Comparison of ENCODE assay signal across 1 cellular context in genomic region chr1:200082329-200082728, GRCh38.
TF ChIP-seq lines count a peak whose summit lies in the region.

No MANE protein-coding gene starts in this region.

TF ChIP-seq in GM23338, 12 proteins besides CTCF, POLR2A, EP300 and RAD21 (continued from another document):
- TF ChIP-seq ZNF462 (CRISPR knock-in tag; IDR thresholded peaks at IDR 0.05) (no peak), POLR2AphosphoS5 (IDR thresholded peaks at IDR 0.05; ENCODE audit: low read depth) (no peak), ZNF114 (CRISPR knock-in tag; IDR thresholded peaks at IDR 0.05) (no peak), EZH2 (IDR thresholded peaks at IDR 0.05; ENCODE audit: low read depth, unreplicated experiment) (no peak), JUNB (IDR thresholded peaks at IDR 0.05; ENCODE audit: unreplicated experiment) (no peak), STAT1 (IDR thresholded peaks at IDR 0.05; ENCODE audit: unreplicated experiment) (no peak)
- TF ChIP-seq, protein P1, sequence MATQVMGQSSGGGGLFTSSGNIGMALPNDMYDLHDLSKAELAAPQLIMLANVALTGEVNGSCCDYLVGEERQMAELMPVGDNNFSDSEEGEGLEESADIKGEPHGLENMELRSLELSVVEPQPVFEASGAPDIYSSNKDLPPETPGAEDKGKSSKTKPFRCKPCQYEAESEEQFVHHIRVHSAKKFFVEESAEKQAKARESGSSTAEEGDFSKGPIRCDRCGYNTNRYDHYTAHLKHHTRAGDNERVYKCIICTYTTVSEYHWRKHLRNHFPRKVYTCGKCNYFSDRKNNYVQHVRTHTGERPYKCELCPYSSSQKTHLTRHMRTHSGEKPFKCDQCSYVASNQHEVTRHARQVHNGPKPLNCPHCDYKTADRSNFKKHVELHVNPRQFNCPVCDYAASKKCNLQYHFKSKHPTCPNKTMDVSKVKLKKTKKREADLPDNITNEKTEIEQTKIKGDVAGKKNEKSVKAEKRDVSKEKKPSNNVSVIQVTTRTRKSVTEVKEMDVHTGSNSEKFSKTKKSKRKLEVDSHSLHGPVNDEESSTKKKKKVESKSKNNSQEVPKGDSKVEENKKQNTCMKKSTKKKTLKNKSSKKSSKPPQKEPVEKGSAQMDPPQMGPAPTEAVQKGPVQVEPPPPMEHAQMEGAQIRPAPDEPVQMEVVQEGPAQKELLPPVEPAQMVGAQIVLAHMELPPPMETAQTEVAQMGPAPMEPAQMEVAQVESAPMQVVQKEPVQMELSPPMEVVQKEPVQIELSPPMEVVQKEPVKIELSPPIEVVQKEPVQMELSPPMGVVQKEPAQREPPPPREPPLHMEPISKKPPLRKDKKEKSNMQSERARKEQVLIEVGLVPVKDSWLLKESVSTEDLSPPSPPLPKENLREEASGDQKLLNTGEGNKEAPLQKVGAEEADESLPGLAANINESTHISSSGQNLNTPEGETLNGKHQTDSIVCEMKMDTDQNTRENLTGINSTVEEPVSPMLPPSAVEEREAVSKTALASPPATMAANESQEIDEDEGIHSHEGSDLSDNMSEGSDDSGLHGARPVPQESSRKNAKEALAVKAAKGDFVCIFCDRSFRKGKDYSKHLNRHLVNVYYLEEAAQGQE (IDR thresholded peaks at IDR 0.05; ENCODE audit: unreplicated experiment): no peak
